In the genomic region with DNA sequence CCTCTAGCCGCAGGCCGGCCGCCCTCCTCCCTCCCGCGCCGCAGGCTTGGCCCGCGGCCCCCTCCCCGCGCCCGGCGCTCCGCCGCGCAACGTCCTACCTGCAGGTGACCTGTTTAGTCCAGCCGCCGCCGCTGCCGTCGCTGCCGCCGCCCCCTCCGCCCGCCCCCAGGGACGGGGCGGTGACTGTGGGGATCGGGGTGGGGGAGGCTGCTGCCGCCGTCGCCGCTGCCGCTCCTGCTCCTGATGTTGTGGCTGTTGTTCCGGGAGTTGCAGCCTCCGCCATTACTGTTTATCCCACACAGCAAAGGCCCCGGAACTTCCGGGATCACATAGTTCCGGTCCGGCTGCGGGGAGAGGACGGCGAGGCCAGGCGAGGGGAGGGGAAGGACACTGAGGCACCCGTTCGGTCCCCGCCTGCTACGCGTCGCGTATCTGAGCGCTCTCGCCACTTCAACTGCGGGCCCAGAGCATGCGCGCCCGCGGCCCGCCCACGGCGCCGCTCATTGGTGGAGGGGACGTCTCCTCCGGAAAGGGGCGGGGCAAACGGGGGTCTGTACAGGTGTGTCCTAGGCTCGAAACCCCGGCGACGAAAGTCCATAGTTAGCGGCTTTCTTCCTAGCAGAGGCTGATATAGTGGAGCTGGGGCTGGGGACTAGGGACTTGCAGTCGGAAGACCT, we compare ENCODE assay signal across 1 cellular context.
A peak's percentile ranks its signal among the peaks of the same experiment; 100 is the strongest.
TF ChIP-seq lines count a peak whose summit lies in the region.

A gene with protein sequence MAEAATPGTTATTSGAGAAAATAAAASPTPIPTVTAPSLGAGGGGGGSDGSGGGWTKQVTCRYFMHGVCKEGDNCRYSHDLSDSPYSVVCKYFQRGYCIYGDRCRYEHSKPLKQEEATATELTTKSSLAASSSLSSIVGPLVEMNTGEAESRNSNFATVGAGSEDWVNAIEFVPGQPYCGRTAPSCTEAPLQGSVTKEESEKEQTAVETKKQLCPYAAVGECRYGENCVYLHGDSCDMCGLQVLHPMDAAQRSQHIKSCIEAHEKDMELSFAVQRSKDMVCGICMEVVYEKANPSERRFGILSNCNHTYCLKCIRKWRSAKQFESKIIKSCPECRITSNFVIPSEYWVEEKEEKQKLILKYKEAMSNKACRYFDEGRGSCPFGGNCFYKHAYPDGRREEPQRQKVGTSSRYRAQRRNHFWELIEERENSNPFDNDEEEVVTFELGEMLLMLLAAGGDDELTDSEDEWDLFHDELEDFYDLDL (minus strand): TSS at position 444 of the 677 bp plus-strand sequence. CDS start 161 bp downstream, at position 283.

TF ChIP-seq in HepG2, 621 proteins besides CTCF, POLR2A, EP300 and RAD21 (continued from another document and continues in another):
- TF ChIP-seq, protein P1, sequence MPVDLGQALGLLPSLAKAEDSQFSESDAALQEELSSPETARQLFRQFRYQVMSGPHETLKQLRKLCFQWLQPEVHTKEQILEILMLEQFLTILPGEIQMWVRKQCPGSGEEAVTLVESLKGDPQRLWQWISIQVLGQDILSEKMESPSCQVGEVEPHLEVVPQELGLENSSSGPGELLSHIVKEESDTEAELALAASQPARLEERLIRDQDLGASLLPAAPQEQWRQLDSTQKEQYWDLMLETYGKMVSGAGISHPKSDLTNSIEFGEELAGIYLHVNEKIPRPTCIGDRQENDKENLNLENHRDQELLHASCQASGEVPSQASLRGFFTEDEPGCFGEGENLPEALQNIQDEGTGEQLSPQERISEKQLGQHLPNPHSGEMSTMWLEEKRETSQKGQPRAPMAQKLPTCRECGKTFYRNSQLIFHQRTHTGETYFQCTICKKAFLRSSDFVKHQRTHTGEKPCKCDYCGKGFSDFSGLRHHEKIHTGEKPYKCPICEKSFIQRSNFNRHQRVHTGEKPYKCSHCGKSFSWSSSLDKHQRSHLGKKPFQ (CRISPR knock-in tag; IDR thresholded peaks at IDR 0.05; ENCODE audit: insufficient replicate concordance), result peak; percentile 15
- TF ChIP-seq RXRA (CRISPR knock-in tag; IDR thresholded peaks at IDR 0.05) (peak; percentile 58), MIER3 (CRISPR knock-in tag; IDR thresholded peaks at IDR 0.05; ENCODE audit: borderline replicate concordance) (peak; percentile 16; the same call in 1 of the 2 replicates), RAD51 (IDR thresholded peaks at IDR 0.05; ENCODE audit: borderline replicate concordance) (no peak), KLF13 (CRISPR knock-in tag; IDR thresholded peaks at IDR 0.05) (no peak), ZNF335 (CRISPR knock-in tag; IDR thresholded peaks at IDR 0.05) (peak; percentile 57; the same call in 1 of the 2 replicates), ZKSCAN1 (IDR thresholded peaks at IDR 0.05; ENCODE audit: low read length) (no peak), HIVEP1 (CRISPR knock-in tag; IDR thresholded peaks at IDR 0.05) (0 out of 2 replicates have a peak, but pooled peaks have one; percentile 38), ZSCAN9 (CRISPR knock-in tag; IDR thresholded peaks at IDR 0.05; ENCODE audit: borderline replicate concordance) (no peak), NRL (CRISPR knock-in tag; IDR thresholded peaks at IDR 0.05; ENCODE audit: borderline replicate concordance) (peak; percentile 76; the same call in 1 of the 2 replicates), TOE1 (CRISPR knock-in tag; IDR thresholded peaks at IDR 0.05) (peak; percentile 51; the same call in 1 of the 2 replicates), ELF3 (CRISPR knock-in tag; IDR thresholded peaks at IDR 0.05) (peak; percentile 95), CBX5 (CRISPR knock-in tag; IDR thresholded peaks at IDR 0.05; ENCODE audit: borderline replicate concordance) (peak; percentile 66; the same call in 1 of the 2 replicates), ZNF790 (CRISPR knock-in tag; IDR thresholded peaks at IDR 0.05; ENCODE audit: borderline replicate concordance) (no peak; the same call in 1 of the 2 replicates), KDM6A (CRISPR knock-in tag; IDR thresholded peaks at IDR 0.05; ENCODE audit: low read depth) (0 out of 2 replicates have a peak, but pooled peaks have one; percentile 24), MEIS2 (CRISPR knock-in tag; IDR thresholded peaks at IDR 0.05) (peak; percentile 7; the same call in 1 of the 2 replicates), ELF4 (CRISPR knock-in tag; IDR thresholded peaks at IDR 0.05; ENCODE audit: borderline replicate concordance) (peak; percentile 86; the same call in 1 of the 2 replicates), ZNF652 (CRISPR knock-in tag; IDR thresholded peaks at IDR 0.05; ENCODE audit: borderline replicate concordance, low read depth) (peak; percentile 66), ZNF737 (CRISPR knock-in tag; IDR thresholded peaks at IDR 0.05; ENCODE audit: borderline replicate concordance) (no peak), ZFY (CRISPR knock-in tag; IDR thresholded peaks at IDR 0.05) (peak; percentile 80), ZNF563 (CRISPR knock-in tag; IDR thresholded peaks at IDR 0.05) (peak; percentile 78), SMARCC2 (IDR thresholded peaks at IDR 0.05) (no peak), TSC22D2 (CRISPR knock-in tag; IDR thresholded peaks at IDR 0.05; ENCODE audit: borderline replicate concordance) (peak; percentile 66; the same call in 1 of the 2 replicates), SALL2 (CRISPR knock-in tag; IDR thresholded peaks at IDR 0.05) (peak; percentile 87), ZNF766 (CRISPR knock-in tag; IDR thresholded peaks at IDR 0.05; ENCODE audit: borderline replicate concordance) (0 out of 2 replicates have a peak, but pooled peaks have one; percentile 52), KAT8 (CRISPR knock-in tag; IDR thresholded peaks at IDR 0.05) (peak; percentile 95), ZNF607 (CRISPR knock-in tag; IDR thresholded peaks at IDR 0.05; ENCODE audit: borderline replicate concordance) (0 out of 2 replicates have a peak, but pooled peaks have one; percentile 41), ZNF331 (CRISPR knock-in tag; IDR thresholded peaks at IDR 0.05) (peak; percentile 84; the same call in 1 of the 2 replicates), SCMH1 (CRISPR knock-in tag; IDR thresholded peaks at IDR 0.05; ENCODE audit: borderline replicate concordance) (no peak), TEAD3 (CRISPR knock-in tag; optimal IDR thresholded peaks at IDR 0.05; ENCODE audit: borderline replicate concordance) (peak; percentile 70), SAP130 (CRISPR knock-in tag; IDR thresholded peaks at IDR 0.05; ENCODE audit: low read depth) (peak; percentile 88), NFYB (CRISPR knock-in tag; IDR thresholded peaks at IDR 0.05) (peak; percentile 78), YEATS4 (CRISPR knock-in tag; IDR thresholded peaks at IDR 0.05; ENCODE audit: borderline replicate concordance) (0 out of 2 replicates have a peak, but pooled peaks have one; percentile 50), NFE2 (CRISPR knock-in tag; IDR thresholded peaks at IDR 0.05) (no peak), FOXK1 (CRISPR knock-in tag; IDR thresholded peaks at IDR 0.05; ENCODE audit: borderline replicate concordance, low read depth) (peak; percentile 96; the same call in 1 of the 2 replicates), XBP1 (CRISPR knock-in tag; IDR thresholded peaks at IDR 0.05) (no peak), ZNF501 (CRISPR knock-in tag; IDR thresholded peaks at IDR 0.05) (peak; percentile 47; the same call in 1 of the 2 replicates), ZNF264 (CRISPR knock-in tag; IDR thresholded peaks at IDR 0.05) (peak; percentile 99), NPAS2 (CRISPR knock-in tag; IDR thresholded peaks at IDR 0.05; ENCODE audit: borderline replicate concordance) (no peak)
- TF ChIP-seq, protein P2, sequence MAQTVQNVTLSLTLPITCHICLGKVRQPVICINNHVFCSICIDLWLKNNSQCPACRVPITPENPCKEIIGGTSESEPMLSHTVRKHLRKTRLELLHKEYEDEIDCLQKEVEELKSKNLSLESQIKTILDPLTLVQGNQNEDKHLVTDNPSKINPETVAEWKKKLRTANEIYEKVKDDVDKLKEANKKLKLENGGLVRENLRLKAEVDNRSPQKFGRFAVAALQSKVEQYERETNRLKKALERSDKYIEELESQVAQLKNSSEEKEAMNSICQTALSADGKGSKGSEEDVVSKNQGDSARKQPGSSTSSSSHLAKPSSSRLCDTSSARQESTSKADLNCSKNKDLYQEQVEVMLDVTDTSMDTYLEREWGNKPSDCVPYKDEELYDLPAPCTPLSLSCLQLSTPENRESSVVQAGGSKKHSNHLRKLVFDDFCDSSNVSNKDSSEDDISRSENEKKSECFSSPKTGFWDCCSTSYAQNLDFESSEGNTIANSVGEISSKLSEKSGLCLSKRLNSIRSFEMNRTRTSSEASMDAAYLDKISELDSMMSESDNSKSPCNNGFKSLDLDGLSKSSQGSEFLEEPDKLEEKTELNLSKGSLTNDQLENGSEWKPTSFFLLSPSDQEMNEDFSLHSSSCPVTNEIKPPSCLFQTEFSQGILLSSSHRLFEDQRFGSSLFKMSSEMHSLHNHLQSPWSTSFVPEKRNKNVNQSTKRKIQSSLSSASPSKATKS (CRISPR knock-in tag; IDR thresholded peaks at IDR 0.05), result no peak
- TF ChIP-seq, protein P3, sequence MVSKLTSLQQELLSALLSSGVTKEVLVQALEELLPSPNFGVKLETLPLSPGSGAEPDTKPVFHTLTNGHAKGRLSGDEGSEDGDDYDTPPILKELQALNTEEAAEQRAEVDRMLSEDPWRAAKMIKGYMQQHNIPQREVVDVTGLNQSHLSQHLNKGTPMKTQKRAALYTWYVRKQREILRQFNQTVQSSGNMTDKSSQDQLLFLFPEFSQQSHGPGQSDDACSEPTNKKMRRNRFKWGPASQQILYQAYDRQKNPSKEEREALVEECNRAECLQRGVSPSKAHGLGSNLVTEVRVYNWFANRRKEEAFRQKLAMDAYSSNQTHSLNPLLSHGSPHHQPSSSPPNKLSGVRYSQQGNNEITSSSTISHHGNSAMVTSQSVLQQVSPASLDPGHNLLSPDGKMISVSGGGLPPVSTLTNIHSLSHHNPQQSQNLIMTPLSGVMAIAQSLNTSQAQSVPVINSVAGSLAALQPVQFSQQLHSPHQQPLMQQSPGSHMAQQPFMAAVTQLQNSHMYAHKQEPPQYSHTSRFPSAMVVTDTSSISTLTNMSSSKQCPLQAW (CRISPR knock-in tag; IDR thresholded peaks at IDR 0.05), result peak; percentile 92
- TF ChIP-seq, protein P4, sequence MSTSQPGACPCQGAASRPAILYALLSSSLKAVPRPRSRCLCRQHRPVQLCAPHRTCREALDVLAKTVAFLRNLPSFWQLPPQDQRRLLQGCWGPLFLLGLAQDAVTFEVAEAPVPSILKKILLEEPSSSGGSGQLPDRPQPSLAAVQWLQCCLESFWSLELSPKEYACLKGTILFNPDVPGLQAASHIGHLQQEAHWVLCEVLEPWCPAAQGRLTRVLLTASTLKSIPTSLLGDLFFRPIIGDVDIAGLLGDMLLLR (CRISPR knock-in tag; IDR thresholded peaks at IDR 0.05), result 0 out of 2 replicates have a peak, but pooled peaks have one; percentile 49
- TF ChIP-seq, protein P5, sequence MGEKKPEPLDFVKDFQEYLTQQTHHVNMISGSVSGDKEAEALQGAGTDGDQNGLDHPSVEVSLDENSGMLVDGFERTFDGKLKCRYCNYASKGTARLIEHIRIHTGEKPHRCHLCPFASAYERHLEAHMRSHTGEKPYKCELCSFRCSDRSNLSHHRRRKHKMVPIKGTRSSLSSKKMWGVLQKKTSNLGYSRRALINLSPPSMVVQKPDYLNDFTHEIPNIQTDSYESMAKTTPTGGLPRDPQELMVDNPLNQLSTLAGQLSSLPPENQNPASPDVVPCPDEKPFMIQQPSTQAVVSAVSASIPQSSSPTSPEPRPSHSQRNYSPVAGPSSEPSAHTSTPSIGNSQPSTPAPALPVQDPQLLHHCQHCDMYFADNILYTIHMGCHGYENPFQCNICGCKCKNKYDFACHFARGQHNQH (CRISPR knock-in tag; IDR thresholded peaks at IDR 0.05), result peak; percentile 46; the same call in 1 of the 2 replicates
- TF ChIP-seq, protein P6, sequence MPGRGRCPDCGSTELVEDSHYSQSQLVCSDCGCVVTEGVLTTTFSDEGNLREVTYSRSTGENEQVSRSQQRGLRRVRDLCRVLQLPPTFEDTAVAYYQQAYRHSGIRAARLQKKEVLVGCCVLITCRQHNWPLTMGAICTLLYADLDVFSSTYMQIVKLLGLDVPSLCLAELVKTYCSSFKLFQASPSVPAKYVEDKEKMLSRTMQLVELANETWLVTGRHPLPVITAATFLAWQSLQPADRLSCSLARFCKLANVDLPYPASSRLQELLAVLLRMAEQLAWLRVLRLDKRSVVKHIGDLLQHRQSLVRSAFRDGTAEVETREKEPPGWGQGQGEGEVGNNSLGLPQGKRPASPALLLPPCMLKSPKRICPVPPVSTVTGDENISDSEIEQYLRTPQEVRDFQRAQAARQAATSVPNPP (CRISPR knock-in tag; IDR thresholded peaks at IDR 0.05), result peak; percentile 55; the same call in 1 of the 2 replicates
- TF ChIP-seq, protein P7, sequence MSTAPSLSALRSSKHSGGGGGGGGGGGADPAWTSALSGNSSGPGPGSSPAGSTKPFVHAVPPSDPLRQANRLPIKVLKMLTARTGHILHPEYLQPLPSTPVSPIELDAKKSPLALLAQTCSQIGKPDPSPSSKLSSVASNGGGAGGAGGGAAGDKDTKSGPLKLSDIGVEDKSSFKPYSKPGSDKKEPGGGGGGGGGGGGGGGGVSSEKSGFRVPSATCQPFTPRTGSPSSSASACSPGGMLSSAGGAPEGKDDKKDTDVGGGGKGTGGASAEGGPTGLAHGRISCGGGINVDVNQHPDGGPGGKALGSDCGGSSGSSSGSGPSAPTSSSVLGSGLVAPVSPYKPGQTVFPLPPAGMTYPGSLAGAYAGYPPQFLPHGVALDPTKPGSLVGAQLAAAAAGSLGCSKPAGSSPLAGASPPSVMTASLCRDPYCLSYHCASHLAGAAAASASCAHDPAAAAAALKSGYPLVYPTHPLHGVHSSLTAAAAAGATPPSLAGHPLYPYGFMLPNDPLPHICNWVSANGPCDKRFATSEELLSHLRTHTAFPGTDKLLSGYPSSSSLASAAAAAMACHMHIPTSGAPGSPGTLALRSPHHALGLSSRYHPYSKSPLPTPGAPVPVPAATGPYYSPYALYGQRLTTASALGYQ (CRISPR knock-in tag; IDR thresholded peaks at IDR 0.05), result 0 out of 2 replicates have a peak, but pooled peaks have one; percentile 7
- TF ChIP-seq, protein P8, sequence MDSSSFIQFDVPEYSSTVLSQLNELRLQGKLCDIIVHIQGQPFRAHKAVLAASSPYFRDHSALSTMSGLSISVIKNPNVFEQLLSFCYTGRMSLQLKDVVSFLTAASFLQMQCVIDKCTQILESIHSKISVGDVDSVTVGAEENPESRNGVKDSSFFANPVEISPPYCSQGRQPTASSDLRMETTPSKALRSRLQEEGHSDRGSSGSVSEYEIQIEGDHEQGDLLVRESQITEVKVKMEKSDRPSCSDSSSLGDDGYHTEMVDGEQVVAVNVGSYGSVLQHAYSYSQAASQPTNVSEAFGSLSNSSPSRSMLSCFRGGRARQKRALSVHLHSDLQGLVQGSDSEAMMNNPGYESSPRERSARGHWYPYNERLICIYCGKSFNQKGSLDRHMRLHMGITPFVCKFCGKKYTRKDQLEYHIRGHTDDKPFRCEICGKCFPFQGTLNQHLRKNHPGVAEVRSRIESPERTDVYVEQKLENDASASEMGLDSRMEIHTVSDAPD (CRISPR knock-in tag; IDR thresholded peaks at IDR 0.05), result no peak
- TF ChIP-seq, protein P9, sequence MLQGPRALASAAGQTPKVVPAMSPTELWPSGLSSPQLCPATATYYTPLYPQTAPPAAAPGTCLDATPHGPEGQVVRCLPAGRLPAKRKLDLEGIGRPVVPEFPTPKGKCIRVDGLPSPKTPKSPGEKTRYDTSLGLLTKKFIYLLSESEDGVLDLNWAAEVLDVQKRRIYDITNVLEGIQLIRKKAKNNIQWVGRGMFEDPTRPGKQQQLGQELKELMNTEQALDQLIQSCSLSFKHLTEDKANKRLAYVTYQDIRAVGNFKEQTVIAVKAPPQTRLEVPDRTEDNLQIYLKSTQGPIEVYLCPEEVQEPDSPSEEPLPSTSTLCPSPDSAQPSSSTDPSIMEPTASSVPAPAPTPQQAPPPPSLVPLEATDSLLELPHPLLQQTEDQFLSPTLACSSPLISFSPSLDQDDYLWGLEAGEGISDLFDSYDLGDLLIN (CRISPR knock-in tag; IDR thresholded peaks at IDR 0.05; ENCODE audit: borderline replicate concordance), result no peak
